Comparison of ENCODE assay signal across 8 cellular contexts in genomic region chr5:153965102-153965645, GRCh38.
A peak's percentile ranks its signal among the peaks of the same experiment; 100 is the strongest.
DNase-seq lines count a peak whose midpoint lies in the region; ATAC-seq and TF ChIP-seq lines count a peak whose summit lies in the region.

No MANE protein-coding gene starts in this region.

- DNase-seq in ELF-1 (ENCODE audit: low read depth, low spot score) (peak; percentile 79), Kasumi-1 (lab: John Stamatoyannopoulos, UW) (peak; percentile 51 to 64), RWPE1 (ENCODE audit: low spot score) (peak; percentile 89), brain microvascular endothelial cell (peak; percentile 18), iPS-NIHi7 (ENCODE audit: extremely low spot score) (peak; percentile 87)
- peak; percentile 53 for DNase-seq in stimulated activated CD4-positive, alpha-beta T cell treated with anti-CD3 and anti-CD28 coated beads, Interleukin-15, amount 100 ng/mL, for 24 hours

- no peaks in the 10 kb centered on the region for H3K27me3 ChIP-seq in brain microvascular endothelial cell (replicated peaks)

- POLR2A ChIA-PET in RWPE1 (lab: Yijun Ruan, JAX; ENCODE audit: low non-redundant PET): no interaction called here

- peak overlapping the region; percentile 30 for H3K4me3 ChIP-seq in brain microvascular endothelial cell (ENCODE audit: low read depth, low read length)

- TF ChIP-seq CTCF in RWPE1 (conservative IDR thresholded peaks at IDR 0.05; ENCODE audit: low read depth) (peak; percentile 93), brain microvascular endothelial cell (IDR thresholded peaks at IDR 0.05; ENCODE audit: low read depth, low read length, missing control alignments) (peak; percentile 94)

- ATAC-seq in GM21526 (IDR thresholded peaks at IDR 0.05; ENCODE audit: low FRiP score, unreplicated experiment) (peak; percentile 85), GM19452 (IDR thresholded peaks at IDR 0.05; ENCODE audit: unreplicated experiment) (no peak)

- H3K36me3 ChIP-seq in brain microvascular endothelial cell (replicated peaks): no peaks in the 10 kb centered on the region

- CTCF ChIA-PET in RWPE1 (lab: Yijun Ruan, JAX): interaction anchor here (0.5 to 2.4 kb wide), 31 partner anchors 9 to 1433 kb away, joined by 3 to 23 read pairs (median 4); no protein-coding TSS in a partner anchor

- in situ Hi-C loops in brain microvascular endothelial cell (cut with HindIII; ENCODE audit: low pct_ligation_motif_present, low sequenced_read_pairs): no loop called here

- H3K27ac ChIP-seq in RWPE1: no peak overlapping the region
- no peak overlapping the region for H3K27ac ChIP-seq in brain microvascular endothelial cell

Comparison
In these comparisons a context has a peak if more than half of its experiments do, and no peak if none do; other contexts are left out.
1. DNase-seq: peak in every context shown above with its lines; median percentile 89 in RWPE1; 87 in iPS-NIHi7; 79 in ELF-1; 58 in Kasumi-1; 53 in stimulated activated CD4-positive, alpha-beta T cell treated with anti-CD3 and anti-CD28 coated beads, Interleukin-15, amount 100 ng/mL, for 24 hours; 18 in brain microvascular endothelial cell.